In the genomic region with DNA sequence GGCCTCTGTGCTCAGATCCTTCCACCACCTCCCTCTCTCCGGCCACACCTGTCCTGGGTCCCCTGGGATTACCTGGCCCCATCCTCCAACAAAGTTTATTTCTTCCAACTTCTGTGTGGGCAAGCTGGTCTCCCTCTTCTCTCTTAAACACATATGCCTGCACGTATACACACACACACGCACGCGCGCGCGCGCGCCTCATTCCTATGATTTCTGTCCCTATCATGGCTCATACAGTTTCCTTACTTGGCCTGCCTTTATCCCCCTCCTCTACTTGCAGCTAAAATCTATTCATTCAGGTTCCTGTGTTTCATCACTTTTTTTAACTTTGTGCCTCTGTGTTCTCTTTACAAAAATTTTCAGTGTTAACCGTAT, we compare ENCODE assay signal across 30 cellular contexts.
"Had no signal": no experiment of that assay in that cellular context is flagged by ENCODE, and none has a peak within 500 bp of the region (broad histone marks: within the 10 kb centered on the region; RNA-seq: fewer than 3 reads in every experiment).

No MANE protein-coding gene starts in this region.

- H2AFZ ChIP-seq: parathyroid adenoma had no signal

- H3K9me3 ChIP-seq: ovary, psoas muscle, right lobe of liver, sigmoid colon, suprapubic skin, testis, tibial artery, transverse colon, upper lobe of right lung, vagina had no signal

- H3K27me3 ChIP-seq: ovary, right lobe of liver, sigmoid colon, testis, tibial artery, transverse colon, upper lobe of right lung, vagina had no signal

- H3K9me3 Mint-ChIP-seq: naive thymus-derived CD8-positive, alpha-beta T cell; natural killer cell treated with Interleukin-12 subunit alpha and Interleukin-12 subunit beta and Interleukin-15 and Interleukin-18, amount 100 ng/mL, for 72 hours; nephron progenitor cell; neural crest cell; stimulated activated memory B cell treated with anti-CD40 and anti-IgM and Interleukin-4, amounts not matched to agents 10 μg/mL and 1 μg/mL and 100 μg/mL, for 72 hours; stimulated activated naive CD8-positive, alpha-beta T cell treated with anti-CD3 and anti-CD28 coated beads, Interleukin-15, amount 100 ng/mL, for 72 hours; type B pancreatic cell had no signal

- H3K4me1 ChIP-seq: psoas muscle, right lobe of liver, sigmoid colon, suprapubic skin, testis, tibial artery, transverse colon, upper lobe of right lung, vagina had no signal

- H3K27ac ChIP-seq: ovary, parathyroid adenoma, psoas muscle, right lobe of liver, sigmoid colon, suprapubic skin, testis, tibial artery, transverse colon, upper lobe of right lung, vagina had no signal

- H3K4me1 Mint-ChIP-seq: naive B cell; naive thymus-derived CD8-positive, alpha-beta T cell; nephron progenitor cell; stimulated activated memory B cell treated with anti-CD40 and anti-IgM and Interleukin-4, amounts not matched to agents 10 μg/mL and 1 μg/mL and 100 μg/mL, for 72 hours; stimulated activated naive CD8-positive, alpha-beta T cell treated with anti-CD3 and anti-CD28 coated beads, Interleukin-15, amount 100 ng/mL, for 72 hours had no signal

- H3K36me3 ChIP-seq: ovary, right lobe of liver, sigmoid colon, suprapubic skin, tibial artery, transverse colon, upper lobe of right lung, vagina had no signal

- H3K9ac ChIP-seq: parathyroid adenoma had no signal

- H3K4me3 ChIP-seq: ovary, psoas muscle, right lobe of liver, sigmoid colon, suprapubic skin, testis, tibial artery, transverse colon, upper lobe of right lung, vagina had no signal

- H3K27ac Mint-ChIP-seq: naive thymus-derived CD8-positive, alpha-beta T cell; natural killer cell treated with Interleukin-12 subunit alpha and Interleukin-12 subunit beta and Interleukin-15 and Interleukin-18, amount 100 ng/mL, for 72 hours; nephron progenitor cell; progenitor cell of endocrine pancreas; stimulated activated memory B cell treated with anti-CD40 and anti-IgM and Interleukin-4, amounts not matched to agents 10 μg/mL and 1 μg/mL and 100 μg/mL, for 72 hours; stimulated activated naive CD8-positive, alpha-beta T cell treated with anti-CD3 and anti-CD28 coated beads, Interleukin-15, amount 100 ng/mL, for 72 hours; type B pancreatic cell had no signal

- DNase-seq: naive B cell; naive thymus-derived CD8-positive, alpha-beta T cell; nephron progenitor cell; occipital lobe; ovary; posterior cingulate gyrus; psoas muscle; right lobe of liver; sigmoid colon; small intestine; stimulated activated CD4-positive, alpha-beta T cell treated with anti-CD3 and anti-CD28 coated beads, Interleukin-1b, Interleukin-23, amount 100 ng/mL, for 48 hours; stimulated activated CD4-positive, alpha-beta T cell treated with anti-CD3 and anti-CD28 coated beads, Interleukin-4, amount 100 ng/mL, for 1 hour; stimulated activated CD4-positive, alpha-beta T cell treated with anti-CD3 and anti-CD28 coated beads, Interleukin-4, amount 100 ng/mL, for 4 hours; stimulated activated CD8-positive, alpha-beta memory T cell treated with anti-CD3 and anti-CD28 coated beads, Interleukin-4, amount 100 ng/mL, for 48 hours; stimulated activated naive CD4-positive, alpha-beta T cell; stimulated activated naive CD8-positive, alpha-beta T cell treated with anti-CD3 and anti-CD28 coated beads, Interleukin-15, amount 100 ng/mL, for 72 hours; stimulated activated naive CD8-positive, alpha-beta T cell treated with anti-CD3 and anti-CD28 coated beads, Interleukin-15, Interleukin-2, amounts not matched to agents 100 U/mL and 50 U/mL, for 24 hours; substantia nigra; testis; tibial artery; transverse colon; upper lobe of right lung had no signal

- H3K36me3 Mint-ChIP-seq: naive B cell; naive thymus-derived CD8-positive, alpha-beta T cell; natural killer cell treated with Interleukin-12 subunit alpha and Interleukin-12 subunit beta and Interleukin-15 and Interleukin-18, amount 100 ng/mL, for 72 hours; stimulated activated memory B cell treated with anti-CD40 and anti-IgM and Interleukin-4, amounts not matched to agents 10 μg/mL and 1 μg/mL and 100 μg/mL, for 72 hours; type B pancreatic cell had no signal

- ATAC-seq: naive thymus-derived CD8-positive, alpha-beta T cell; natural killer cell treated with Interleukin-12 subunit alpha and Interleukin-12 subunit beta and Interleukin-15 and Interleukin-18, amount 100 ng/mL, for 72 hours; psoas muscle; right lobe of liver; stimulated activated memory B cell treated with anti-CD40 and anti-IgM and Interleukin-4, amounts not matched to agents 10 μg/mL and 1 μg/mL and 100 μg/mL, for 72 hours; stimulated activated naive CD8-positive, alpha-beta T cell treated with anti-CD3 and anti-CD28 coated beads, Interleukin-15, amount 100 ng/mL, for 72 hours; stimulated activated naive CD8-positive, alpha-beta T cell treated with anti-CD3 and anti-CD28 coated beads, Interleukin-15, Interleukin-2, amounts not matched to agents 100 U/mL and 50 U/mL, for 24 hours; upper lobe of right lung had no signal

- H3K27me3 Mint-ChIP-seq: stimulated activated naive CD8-positive, alpha-beta T cell treated with anti-CD3 and anti-CD28 coated beads, Interleukin-15, amount 100 ng/mL, for 72 hours had no signal

- H3K4me3 Mint-ChIP-seq: naive thymus-derived CD8-positive, alpha-beta T cell; natural killer cell treated with Interleukin-12 subunit alpha and Interleukin-12 subunit beta and Interleukin-15 and Interleukin-18, amount 100 ng/mL, for 72 hours; nephron progenitor cell; neural crest cell; stimulated activated memory B cell treated with anti-CD40 and anti-IgM and Interleukin-4, amounts not matched to agents 10 μg/mL and 1 μg/mL and 100 μg/mL, for 72 hours; stimulated activated naive CD8-positive, alpha-beta T cell treated with anti-CD3 and anti-CD28 coated beads, Interleukin-15, amount 100 ng/mL, for 72 hours; type B pancreatic cell had no signal
